ENCODE assay signal across 1 cellular context in the genomic region with DNA sequence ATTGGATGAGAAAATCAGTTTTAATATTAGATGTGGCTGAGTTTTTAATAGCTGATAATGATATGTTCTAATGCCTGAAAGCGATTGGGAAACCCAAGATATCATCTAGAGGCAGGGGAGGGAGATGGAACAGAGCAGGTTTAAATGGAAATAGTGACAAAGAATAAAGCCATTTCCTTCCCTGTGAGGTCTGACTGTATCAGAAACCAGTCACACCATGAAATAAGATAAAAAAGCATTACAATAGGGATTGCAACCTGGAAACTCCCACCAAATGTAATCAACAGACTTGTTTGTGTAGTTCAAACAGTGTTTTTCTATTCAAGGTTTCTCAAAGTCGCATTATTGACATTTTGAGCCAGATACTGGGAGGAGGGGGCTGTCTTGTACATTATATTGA.
TF ChIP-seq lines count a peak whose summit lies in the region.

No MANE protein-coding gene starts in this region.

TF ChIP-seq in endothelial cell of umbilical vein, 7 proteins besides CTCF, POLR2A, EP300 and RAD21 (continued from another document):
- TF ChIP-seq EZH2 (IDR thresholded peaks at IDR 0.05; ENCODE audit: borderline replicate concordance, low read depth, low read length, severe bottlenecking): no peak
